Comparison of ENCODE assay signal across 7 cellular contexts in genomic region chr19:17024941-17025340, GRCh38. TPM values are rescaled to one million over a fixed set of nuclear protein-coding genes. Genes with fewer than 3 reads are reported as not detected.
A peak's percentile ranks its signal among the peaks of the same experiment; 100 is the strongest.
DNase-seq lines count a peak whose midpoint lies in the region; ATAC-seq and TF ChIP-seq lines count a peak whose summit lies in the region.
"Not testable (repeated sequence)": the region's sequence is repeated elsewhere in the genome, so short reads cannot be mapped to it uniquely, and the experiment has no call there.

No MANE protein-coding gene starts in this region.

- CTCF ChIA-PET in MCF 10A (lab: Yijun Ruan, JAX), result interaction anchor here (0.6 to 0.7 kb wide), 2 partner anchors 8 to 208 kb away, joined by 3 to 4 read pairs; no protein-coding TSS in a partner anchor

- not testable (repeated sequence) for H2BK5ac ChIP-seq in trophoblast cell (ENCODE audit: low read depth, low read length, poor library complexity)

- TF ChIP-seq CTCF in MCF 10A (IDR thresholded peaks at IDR 0.05; ENCODE audit: unreplicated experiment); left ventricle myocardium inferior (IDR thresholded peaks at IDR 0.05; ENCODE audit: borderline replicate concordance); nephron (IDR thresholded peaks at IDR 0.05; ENCODE audit: unreplicated experiment in 3 of 3): not testable (repeated sequence)

- not testable (repeated sequence) for H3K18ac ChIP-seq in trophoblast cell (ENCODE audit: low read length)

- POLR2A ChIA-PET in MCF 10A (lab: Yijun Ruan, JAX), result interaction anchor here (0.9 kb wide), 1 partner anchor 17 kb away, joined by 3 read pairs; no protein-coding TSS in a partner anchor

- not testable (repeated sequence) for H2AK5ac ChIP-seq in trophoblast cell (ENCODE audit: low read length)

- not testable (repeated sequence) for H2BK120ac ChIP-seq in trophoblast cell (ENCODE audit: insufficient read depth, low read length, poor library complexity)

- H2AFZ ChIP-seq in trophoblast cell (ENCODE audit: insufficient read depth, low read length, poor library complexity), result not testable (repeated sequence)

- intact Hi-C loops in MCF 10A (cut with micrococcal nuclease); left ventricle myocardium inferior (cut with micrococcal nuclease): not testable (repeated sequence)

- H3K79me2 ChIP-seq in trophoblast cell (ENCODE audit: control insufficient read depth, insufficient read depth, low read length, poor library complexity), result not testable (repeated sequence)

- H3K9ac ChIP-seq in trophoblast cell (ENCODE audit: low read length), result not testable (repeated sequence)

- not testable (repeated sequence) for H3K4ac ChIP-seq in trophoblast cell (ENCODE audit: low read depth, low read length)

- H3K9me3 Mint-ChIP-seq in MCF 10A (ENCODE audit: unreplicated experiment), result not testable (repeated sequence)
- H3K9me3 Mint-ChIP-seq in nephron, result peaks cover 32% of the 10 kb centered on the region

- H3K4me1 ChIP-seq in left ventricle myocardium inferior (peaks cover 20% of the 10 kb centered on the region), trophoblast cell (ENCODE audit: control insufficient read depth in 1 of 2, insufficient read depth in 2 of 2, low read length in 2 of 2) (peaks cover 11 to 28% of the 10 kb centered on the region in 2 experiments)

- H3K4me1 Mint-ChIP-seq in T-helper 17 cell, result peaks cover 12% of the 10 kb centered on the region
- H3K4me1 Mint-ChIP-seq in MCF 10A (ENCODE audit: insufficient read depth, unreplicated experiment), result peaks cover 26% of the 10 kb centered on the region
- not testable (repeated sequence) for H3K4me1 Mint-ChIP-seq in nephron

- H3K4me2 ChIP-seq in trophoblast cell (ENCODE audit: low read length), result not testable (repeated sequence)

- not testable (repeated sequence) for H4K91ac ChIP-seq in trophoblast cell (ENCODE audit: low read depth, low read length)

- peak overlapping the region; percentile 67 for H3K4me3 ChIP-seq in left ventricle myocardium inferior
- H3K4me3 ChIP-seq in trophoblast cell (ENCODE audit: low read depth, low read length), result not testable (repeated sequence)

- peak overlapping the region; percentile 72 for H3K27ac ChIP-seq in left ventricle myocardium inferior (replicated peaks)
- H3K27ac ChIP-seq in trophoblast cell (ENCODE audit: low read depth, low read length), result not testable (repeated sequence)

- not testable (repeated sequence) for H2BK12ac ChIP-seq in trophoblast cell (ENCODE audit: low read length)

- DNase-seq in A172 (ENCODE audit: low spot score) (peak; percentile 21), M059J (ENCODE audit: low read depth) (peak; percentile 49), MCF 10A (ENCODE audit: unreplicated experiment) (peak; percentile 40), trophoblast cell (peak; percentile 35 to 56)
- DNase-seq in T-helper 17 cell, left ventricle myocardium inferior: not testable (repeated sequence)

- peaks cover 12% of the 10 kb centered on the region for H3K36me3 ChIP-seq in left ventricle myocardium inferior
- not testable (repeated sequence) for H3K36me3 ChIP-seq in trophoblast cell (ENCODE audit: control insufficient read depth in 1 of 2, insufficient read depth in 2 of 2, low read length in 2 of 2)

- H3K27me3 Mint-ChIP-seq in T-helper 17 cell, result peaks cover 42% of the 10 kb centered on the region
- H3K27me3 Mint-ChIP-seq in MCF 10A (ENCODE audit: insufficient read depth, unreplicated experiment), result peaks cover 25% of the 10 kb centered on the region
- peaks cover 33% of the 10 kb centered on the region for H3K27me3 Mint-ChIP-seq in nephron (ENCODE audit: low read depth)

- H4K8ac ChIP-seq in trophoblast cell (ENCODE audit: low read depth, low read length), result not testable (repeated sequence)

- not testable (repeated sequence) for H3K4me3 Mint-ChIP-seq in T-helper 17 cell; MCF 10A (ENCODE audit: unreplicated experiment)
- peak overlapping the region; percentile 64 to 83 (median 75) for H3K4me3 Mint-ChIP-seq in nephron

- H3K9me3 ChIP-seq in T-helper 17 cell (ENCODE audit: control insufficient read depth, low read length, poor library complexity, severe bottlenecking); trophoblast cell (ENCODE audit: insufficient read depth, low read depth, low read length): not testable (repeated sequence)
- H3K9me3 ChIP-seq in left ventricle myocardium inferior (replicated peaks), result peaks cover 26% of the 10 kb centered on the region

- no CpG with 5 or more reads among the region's 8 CpGs for WGBS in trophoblast cell (ENCODE audit: extremely low coverage, insufficient coverage, insufficient read length)

- not testable (repeated sequence) for BruUV-seq in MCF 10A (replicated peaks; lab: Mats Ljungman, UMichigan)

- H4K12ac ChIP-seq in trophoblast cell (ENCODE audit: low read depth, low read length), result not testable (repeated sequence)

- H3K79me1 ChIP-seq in trophoblast cell (ENCODE audit: low read length), result not testable (repeated sequence)

- peaks cover 74% of the 10 kb centered on the region for H3K27me3 ChIP-seq in left ventricle myocardium inferior (ENCODE audit: low read depth)
- not testable (repeated sequence) for H3K27me3 ChIP-seq in trophoblast cell (ENCODE audit: insufficient read depth, low read length)

- H3K27ac Mint-ChIP-seq in T-helper 17 cell, result peak overlapping the region; percentile 54
- H3K27ac Mint-ChIP-seq in MCF 10A (ENCODE audit: low read depth, unreplicated experiment); nephron: not testable (repeated sequence)

- H3K36me3 Mint-ChIP-seq in T-helper 17 cell (ENCODE audit: low read depth), result not testable (repeated sequence)
- peaks cover 10% of the 10 kb centered on the region for H3K36me3 Mint-ChIP-seq in MCF 10A (ENCODE audit: insufficient read depth, unreplicated experiment)
- peaks cover 33% of the 10 kb centered on the region for H3K36me3 Mint-ChIP-seq in nephron (ENCODE audit: low read depth)

- not testable (repeated sequence) for ATAC-seq in T-helper 17 cell

- H3K23ac ChIP-seq in trophoblast cell (ENCODE audit: low read length), result not testable (repeated sequence)

- not testable (repeated sequence) for H3K14ac ChIP-seq in trophoblast cell (ENCODE audit: low read length)

RNA-seq across cellular contexts. Expression of gene CPAMD8, which starts 1.7 kb away (rescaled TPM):
- total RNA-seq in A172 (2014; rRNA removed; shearing (Covaris generic)), result not detected in 2 replicates
- total RNA-seq in M059J (2014; rRNA removed; shearing (Covaris generic)), result not detected in 2 replicates
- total RNA-seq in T-helper 17 cell (1 to 10 TPM; 1.1 to 3.3 TPM), MCF 10A (2022) (1.3 and 2.3 TPM in 2 replicates), left ventricle myocardium inferior (13.7 TPM)
- 4.6 and 4.8 TPM in 2 replicates for polyA plus RNA-seq in trophoblast cell (2013)

RNA-seq across cellular contexts. Expression of gene HAUS8, which starts 50.3 kb away (rescaled TPM):
- total RNA-seq in A172 (2014; rRNA removed; shearing (Covaris generic)), result 22.2 and 26.7 TPM in 2 replicates
- total RNA-seq in M059J (2014; rRNA removed; shearing (Covaris generic)), result 20.9 and 23.7 TPM in 2 replicates
- total RNA-seq in T-helper 17 cell, result 10 to 100 TPM; 18.4 to 26.2 TPM
- 6.6 and 8.4 TPM in 2 replicates for total RNA-seq in MCF 10A (2022)
- total RNA-seq in left ventricle myocardium inferior, result 3.5 TPM
- 31.7 and 32.6 TPM in 2 replicates for polyA plus RNA-seq in trophoblast cell (2013)

RNA-seq across cellular contexts. Expression of gene MYO9B, which starts 50.6 kb away (rescaled TPM):
- 37.6 and 43.8 TPM in 2 replicates for total RNA-seq in A172 (2014; rRNA removed; shearing (Covaris generic))
- total RNA-seq in M059J (2014; rRNA removed; shearing (Covaris generic)), result 33.0 and 57.0 TPM in 2 replicates
- total RNA-seq in T-helper 17 cell (100 to 1,000 TPM; 202 to 220 TPM), MCF 10A (2022) (43.5 and 49.5 TPM in 2 replicates), left ventricle myocardium inferior (30.7 TPM)
- polyA plus RNA-seq in trophoblast cell (2013), result 64.1 and 65.1 TPM in 2 replicates
